ENCODE assay signal across 33 cellular contexts in the genomic region with DNA sequence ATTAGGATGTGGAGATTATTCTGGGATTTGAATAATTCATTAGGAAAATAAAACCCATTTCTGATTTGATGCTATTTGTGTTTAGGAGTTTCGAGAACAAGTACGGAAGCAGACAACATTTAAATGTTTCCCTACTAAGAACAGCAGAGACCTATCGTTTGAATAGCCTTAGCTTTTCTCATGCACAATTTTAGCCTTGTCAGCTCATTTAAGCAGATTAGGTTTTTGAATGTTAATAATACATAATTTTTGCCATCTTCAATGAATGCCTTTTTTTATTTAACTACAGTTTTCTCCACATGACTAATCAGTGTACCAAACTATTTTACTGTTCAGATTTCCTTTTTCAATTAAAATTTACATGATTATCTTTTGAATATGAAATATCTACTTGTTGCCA.
"Had no signal": no experiment of that assay in that cellular context is flagged by ENCODE, and none has a peak within 500 bp of the region (broad histone marks: within the 10 kb centered on the region; RNA-seq: fewer than 3 reads in every experiment).

No MANE protein-coding gene starts in this region.

- H3K36me3 ChIP-seq: adrenal gland, ascending aorta, brain microvascular endothelial cell, breast epithelium, cardiac muscle cell had no signal

- H3K27me3 ChIP-seq: adrenal gland, ascending aorta, body of pancreas, brain microvascular endothelial cell, breast epithelium, cardiac muscle cell had no signal

- DNase-seq: activated effector memory CD4-positive, alpha-beta T cell treated with anti-CD3 and anti-CD28 coated beads, Interleukin-2, amount 50 U/mL, for 16 hours; activated effector memory CD4-positive, alpha-beta T cell treated with Interleukin-2 at 50 U/mL for 16 hours; activated gamma-delta T cell; activated gamma-delta T cell treated with Interleukin-2 at 50 U/mL for 16 hours; activated naive CD4-positive, alpha-beta T cell; activated naive CD4-positive, alpha-beta T cell treated with anti-CD3 and anti-CD28 coated beads for 36 hours; activated naive CD4-positive, alpha-beta T cell treated with anti-CD3 and anti-CD28 coated beads, Interleukin-2, amount 10 ng/mL, durations not matched to agents 7 days and 5 days; activated naive CD4-positive, alpha-beta T cell treated with anti-CD3 and anti-CD28 coated beads, Interleukin-2, amount 50 U/mL, for 16 hours; activated naive CD4-positive, alpha-beta T cell treated with Interleukin-2 at 50 U/mL for 16 hours; activated naive CD8-positive, alpha-beta T cell treated with anti-CD3 and anti-CD28 coated beads for 36 hours; activated naive CD8-positive, alpha-beta T cell treated with anti-CD3 and anti-CD28 coated beads, Interleukin-2, amount 10 ng/mL, durations not matched to agents 7 days and 5 days; activated naive CD8-positive, alpha-beta T cell treated with anti-CD3 and anti-CD28 coated beads, Interleukin-2, amount 50 U/mL, for 24 hours; activated T-cell treated with anti-CD3 and anti-CD28 coated beads, Interleukin-2, amount 50 U/mL, for 4 hours; activated T-cell treated with anti-CD3 and anti-CD28 coated beads, Interleukin-2, amount 50 U/mL, for 48 hours; activated T-cell treated with anti-CD3 and anti-CD28 coated beads, Interleukin-2, amount 50 U/mL, for 72 hours; adrenal gland; amniotic stem cell; amygdala; anterior cingulate cortex; aorta; body of pancreas; brain microvascular endothelial cell; caudate nucleus; central memory CD4-positive, alpha-beta T cell; cerebellar nuclear complex had no signal

- FAIRE-seq: astrocyte, bronchial epithelial cell, colon had no signal

- H3K27ac ChIP-seq: adrenal gland, ascending aorta, body of pancreas, brain microvascular endothelial cell, breast epithelium, cardiac muscle cell had no signal

- H3K4me1 ChIP-seq: adrenal gland, ascending aorta, body of pancreas, breast epithelium had no signal

- ATAC-seq: activated naive CD4-positive, alpha-beta T cell treated with anti-CD3 and anti-CD28 coated beads, Interleukin-2, amount 50 U/mL, for 72 hours; activated naive CD8-positive, alpha-beta T cell treated with anti-CD3 and anti-CD28 coated beads, Interleukin-2, amount 50 U/mL, for 24 hours; activated T-cell treated with anti-CD3 and anti-CD28 coated beads, Interleukin-2, amount 50 U/mL, for 4 hours; activated T-cell treated with anti-CD3 and anti-CD28 coated beads, Interleukin-2, amount 50 U/mL, for 72 hours; activated T-helper 17 cell treated with anti-CD3 and anti-CD28 coated beads, Interleukin-2, amount 50 U/mL, for 72 hours; body of pancreas had no signal

- H3K9me3 ChIP-seq: adrenal gland had no signal

- H3K4me3 ChIP-seq: adrenal gland, ascending aorta, body of pancreas, breast epithelium, cardiac muscle cell had no signal
